24 cellular contexts compared by ENCODE assay signal in the genomic region with DNA sequence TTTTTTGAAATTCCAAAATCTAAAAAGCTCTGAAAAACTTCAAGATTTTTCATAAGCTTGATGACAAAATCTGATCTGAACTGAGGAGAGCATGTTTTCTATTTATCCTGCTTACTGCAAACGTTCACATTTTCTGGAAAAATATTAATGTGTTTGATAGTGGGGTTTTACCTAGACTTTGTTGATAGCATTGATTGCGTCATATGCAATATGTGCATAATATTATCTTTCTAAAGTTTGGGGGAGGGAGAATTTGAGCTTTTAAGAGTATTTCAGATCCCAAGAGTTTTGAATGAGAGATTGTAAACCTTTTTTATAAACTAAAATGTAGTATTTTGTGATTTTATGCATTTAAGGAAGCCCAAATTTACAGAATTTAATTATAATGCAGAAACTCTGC.
DNase-seq lines count a peak whose midpoint lies in the region; ATAC-seq, FAIRE-seq and TF ChIP-seq lines count a peak whose summit lies in the region.
"Had no signal": no experiment of that assay in that cellular context is flagged by ENCODE, and none has a peak within 500 bp of the region (broad histone marks: within the 10 kb centered on the region; RNA-seq: fewer than 3 reads in every experiment).

No MANE protein-coding gene starts in this region.

- CTCF ChIA-PET in IMR-90 (lab: Yijun Ruan, JAX) (no interaction called here), K562 (lab: Yijun Ruan, JAX; ENCODE audit: low intra/inter-chr PET ratio) (no interaction called here)

- H4K8ac ChIP-seq in IMR-90 (ENCODE audit: low read depth in 2 of 2, low read length in 2 of 2): no peak overlapping the region

- H3K18ac ChIP-seq in IMR-90 (ENCODE audit: low read depth, low read length): no peak overlapping the region

- no peak overlapping the region for H3K56ac ChIP-seq in IMR-90 (ENCODE audit: extremely low read depth, insufficient read depth, low read length)

- H3K14ac ChIP-seq in IMR-90 (replicated peaks; ENCODE audit: low read depth, low read length): no peak overlapping the region

- H4K91ac ChIP-seq in IMR-90 (ENCODE audit: insufficient read depth, low read depth, low read length): no peak overlapping the region

- TF ChIP-seq CTCF in IMR-90 (conservative IDR thresholded peaks at IDR 0.05; ENCODE audit: low read depth, low read length) (no peak), K562 (IDR thresholded peaks at IDR 0.05 in 2 of 3, conservative IDR thresholded peaks at IDR 0.05 in 1 of 3; ENCODE audit: insufficient read depth in 2 of 3, low read depth in 1 of 3, low read length in 3 of 3) (no peak), nephron progenitor cell (IDR thresholded peaks at IDR 0.05) (no peak)

- peak overlapping the region; percentile 73 for H3K27ac Mint-ChIP-seq in nephron progenitor cell
- H3K27ac Mint-ChIP-seq: B cell; CD4-positive, alpha-beta T cell; CD8-positive, alpha-beta T cell had no signal

- no peak overlapping the region for H3K4me3 Mint-ChIP-seq in nephron progenitor cell
- H3K4me3 Mint-ChIP-seq: B cell; CD4-positive, alpha-beta T cell; CD8-positive, alpha-beta T cell had no signal

- H4K5ac ChIP-seq in IMR-90 (ENCODE audit: low read depth, low read length): no peak overlapping the region

- whole genome bisulfite sequencing in IMR-90 (ENCODE audit: extremely low coverage in 2 of 2, insufficient read length in 1 of 2), 2 experiments: no CpG with 5 or more reads among the region's 2 CpGs
- WGBS in K562 (ENCODE audit: insufficient coverage, low coverage, missing lambda C conversion rate): 10% methylated on average over 2 of the region's 2 CpGs

- no TSS peak for BruUV-seq in IMR-90 (replicated peaks; lab: Mats Ljungman, UMichigan)
- no TSS peak for BruUV-seq in K562 (replicated peaks; lab: Mats Ljungman, UMichigan)

- H3K9me3 ChIP-seq in IMR-90 (ENCODE audit: control insufficient read depth, insufficient read depth, low read length) (peaks cover 2% of the 10 kb centered on the region; the same call in 1 of the 2 replicates), K562 (replicated peaks; ENCODE audit: control insufficient read depth, insufficient read depth, low read depth, low read length) (no peaks in the 10 kb centered on the region)
- H3K9me3 ChIP-seq: Caco-2 had no signal

- TF ChIP-seq EP300 in Ishikawa (IDR thresholded peaks at IDR 0.05; ENCODE audit: borderline replicate concordance) (no peak), K562 (IDR thresholded peaks at IDR 0.05; ENCODE audit: low read length) (no peak)

- H3K79me1 ChIP-seq in IMR-90 (ENCODE audit: low read depth in 1 of 2, low read length in 2 of 2): no peaks in the 10 kb centered on the region

- no peak overlapping the region for H3K9ac ChIP-seq in IMR-90 (ENCODE audit: low read depth, low read length)
- H3K9ac ChIP-seq in K562 (ENCODE audit: insufficient read depth in 1 of 2, low read depth in 2 of 2, low read length in 2 of 2): no peak overlapping the region
- H3K9ac ChIP-seq: BLaER1 treated with 17β-estradiol and CSF1 and Interleukin-3, amounts not matched to agents 10 nM and 100 nM had no signal

- peaks cover 28% of the 10 kb centered on the region for H3K36me3 Mint-ChIP-seq in nephron progenitor cell (ENCODE audit: low read depth)
- H3K36me3 Mint-ChIP-seq: CD8-positive, alpha-beta T cell had no signal

- no peak overlapping the region for H3K23ac ChIP-seq in IMR-90 (ENCODE audit: low read depth, low read length)

- POLR2A ChIA-PET in IMR-90 (lab: Charles Lee; ENCODE audit: unreplicated experiment): no interaction called here
- POLR2A ChIA-PET in K562 (lab: Yijun Ruan, JAX): no interaction called here

- peaks cover 28% of the 10 kb centered on the region for H3K9me3 Mint-ChIP-seq in nephron progenitor cell

- H2BK5ac ChIP-seq in IMR-90 (ENCODE audit: low read depth, low read length, poor library complexity, severe bottlenecking): no peak overlapping the region

- FAIRE-seq in K562 (lab: Jason Lieb, UNC): no peak
- FAIRE-seq: A204.1, D721Med, G401.6, GM12891 had no signal

- H3K4me3 ChIP-seq in IMR-90 (ENCODE audit: insufficient read depth, low read depth, low read length) (no peak overlapping the region), K562 (no peak overlapping the region)
- H3K4me3 ChIP-seq: BLaER1 treated with 17β-estradiol and CSF1 and Interleukin-3, amounts not matched to agents 10 nM and 100 nM had no signal

- no peak overlapping the region for H2BK15ac ChIP-seq in IMR-90 (ENCODE audit: low read depth, low read length)

- no peak overlapping the region for H2AK5ac ChIP-seq in IMR-90 (ENCODE audit: low read depth, low read length)

- H4K20me1 ChIP-seq in IMR-90 (ENCODE audit: insufficient read depth, low read length) (no peaks in the 10 kb centered on the region), K562 (replicated peaks; ENCODE audit: control insufficient read depth, insufficient read depth, low read length) (no peaks in the 10 kb centered on the region)
- H4K20me1 ChIP-seq: BLaER1 treated with 17β-estradiol and CSF1 and Interleukin-3, amounts not matched to agents 10 nM and 100 nM had no signal

- TF ChIP-seq RAD21 in IMR-90 (IDR thresholded peaks at IDR 0.05; ENCODE audit: low read length): no peak
- no peak for TF ChIP-seq RAD21 in Ishikawa (IDR thresholded peaks at IDR 0.05; ENCODE audit: low read depth)
- no peak for TF ChIP-seq RAD21 in K562 (CRISPR knock-in tag; conservative IDR thresholded peaks at IDR 0.05 in 1 of 2, IDR thresholded peaks at IDR 0.05 in 1 of 2)

- no peak overlapping the region for H2AK9ac ChIP-seq in IMR-90 (replicated peaks; ENCODE audit: low read depth, low read length, poor library complexity)

- H2AFZ ChIP-seq in IMR-90 (replicated peaks; ENCODE audit: low read length, poor library complexity): no peak overlapping the region
- no peak overlapping the region for H2AFZ ChIP-seq in K562 (ENCODE audit: low read depth, low read length)

- no peak overlapping the region for H2BK120ac ChIP-seq in IMR-90 (ENCODE audit: low read depth, low read length)

- H3K9me1 ChIP-seq in IMR-90 (ENCODE audit: insufficient read depth, low read length) (no peaks in the 10 kb centered on the region), K562 (ENCODE audit: control insufficient read depth, insufficient read depth, low read length) (no peaks in the 10 kb centered on the region)

- DNase-seq in IMR-90 (no peak), K562 (ENCODE audit: extremely low read depth in 1 of 4, low spot score in 3 of 4) (no peak), nephron progenitor cell (no peak), NCI-H2171 (lab: John Stamatoyannopoulos, UW) (no peak), anterior cingulate cortex (lab: John Stamatoyannopoulos, UW) (no peak), AG08395 (ENCODE audit: low spot score) (no peak)
- DNase-seq: 8988T; ACHN; AML-193; Caco-2; Calu3; CD4-positive, alpha-beta T cell; CD8-positive, alpha-beta T cell; DMS79 treated with DMSO at 0.1 percent for 48 hours; GF-D8 had no signal

- in situ Hi-C loops in IMR-90 (cut with MboI; ENCODE audit: low sequenced_read_pairs): no loop called here
- in situ Hi-C loops in K562 (cut with MboI): no loop called here

- dilution Hi-C loops in IMR-90 (cut with HindIII; ENCODE audit: low sequenced_read_pairs, unreplicated experiment): no loop called here

- peaks cover 38% of the 10 kb centered on the region for H3K4me1 Mint-ChIP-seq in nephron progenitor cell
- H3K4me1 Mint-ChIP-seq: B cell had no signal

- ATAC-seq in IMR-90 (ENCODE audit: low read depth) (no peak), K562 (no peak), GM18519 (IDR thresholded peaks at IDR 0.05; ENCODE audit: low FRiP score, unreplicated experiment) (no peak)
- ATAC-seq: CD8-positive, alpha-beta T cell had no signal

- H3K4me1 ChIP-seq in IMR-90 (ENCODE audit: control insufficient read depth, insufficient read depth, low read length) (peaks cover 2% of the 10 kb centered on the region; the same call in 1 of the 2 replicates), K562 (replicated peaks in 1 of 2; ENCODE audit: control insufficient read depth in 2 of 2, insufficient read depth in 2 of 2, low read length in 2 of 2) (no peaks in the 10 kb centered on the region)
- H3K4me1 ChIP-seq: Caco-2 had no signal

- H3K79me2 ChIP-seq in K562 (ENCODE audit: control insufficient read depth, insufficient read depth, low read length): no peaks in the 10 kb centered on the region

- H3K4me2 ChIP-seq in IMR-90 (ENCODE audit: low read depth, low read length) (no peak overlapping the region), K562 (ENCODE audit: insufficient read depth, low read length) (no peak overlapping the region)

- H3K27ac ChIP-seq in IMR-90 (ENCODE audit: insufficient read depth, low read length) (no peak overlapping the region), K562 (ENCODE audit: extremely low read depth, low read depth, low read length) (no peak overlapping the region)
- H3K27ac ChIP-seq: C4-2B had no signal

- H3K27me3 Mint-ChIP-seq in nephron progenitor cell (ENCODE audit: low read depth, poor library complexity): no peaks in the 10 kb centered on the region
- H3K27me3 Mint-ChIP-seq: B cell; CD4-positive, alpha-beta T cell had no signal

- intact Hi-C loops in IMR-90 (cut with micrococcal nuclease): no loop called here
- intact Hi-C loops in K562 (cut with micrococcal nuclease): no loop called here

- H3K27me3 ChIP-seq in IMR-90 (ENCODE audit: control insufficient read depth, insufficient read depth, low read length) (no peaks in the 10 kb centered on the region), K562 (ENCODE audit: control insufficient read depth in 2 of 2, insufficient read depth in 2 of 2, low read length in 2 of 2) (no peaks in the 10 kb centered on the region)
- H3K27me3 ChIP-seq: BLaER1 treated with 17β-estradiol and CSF1 and Interleukin-3, amounts not matched to agents 10 nM and 100 nM had no signal

- TF ChIP-seq POLR2A in IMR-90 (IDR thresholded peaks at IDR 0.05; ENCODE audit: low read depth, low read length) (no peak), K562 (conservative IDR thresholded peaks at IDR 0.05) (no peak)

- no peak overlapping the region for H2BK20ac ChIP-seq in IMR-90 (ENCODE audit: low read depth, low read length)

- no peak overlapping the region for H3K4ac ChIP-seq in IMR-90 (ENCODE audit: low read depth, low read length)

- no peaks in the 10 kb centered on the region for H3K36me3 ChIP-seq in IMR-90 (ENCODE audit: control insufficient read depth, insufficient read depth, low read length)
- no peaks in the 10 kb centered on the region for H3K36me3 ChIP-seq in K562 (ENCODE audit: control insufficient read depth, insufficient read depth, low read length)
- H3K36me3 ChIP-seq: BLaER1 treated with 17β-estradiol and CSF1 and Interleukin-3, amounts not matched to agents 10 nM and 100 nM had no signal

TF ChIP-seq in IMR-90, 13 proteins besides CTCF, POLR2A, EP300 and RAD21 (continues in another document):
- TF ChIP-seq CEBPB (IDR thresholded peaks at IDR 0.05; ENCODE audit: low read depth, low read length) (peak; percentile 79), RCOR1 (IDR thresholded peaks at IDR 0.05; ENCODE audit: insufficient replicate concordance, low read length) (no peak)

TF ChIP-seq in Ishikawa, 13 proteins besides CTCF, POLR2A, EP300 and RAD21:
- TF ChIP-seq YY1 (IDR thresholded peaks at IDR 0.05; ENCODE audit: low read depth): no peak
- TF ChIP-seq CEBPB (IDR thresholded peaks at IDR 0.05): peak; percentile 81

TF ChIP-seq in K562, 482 proteins besides CTCF, POLR2A, EP300 and RAD21 (continues in another document):
- TF ChIP-seq CEBPB (tag; IDR thresholded peaks at IDR 0.05): 0 out of 2 replicates have a peak, but pooled peaks have one; percentile 22
- TF ChIP-seq CXXC5 (CRISPR knock-in tag; IDR thresholded peaks at IDR 0.05): no peak
